In genomic region chr17:9291912-9292562, GRCh38 we compare ENCODE assay signal across 8 cellular contexts.
DNase-seq lines count a peak whose midpoint lies in the region; ATAC-seq and TF ChIP-seq lines count a peak whose summit lies in the region.

No MANE protein-coding gene starts in this region.

- peaks cover 0 to 20% (median 5%) of the 10 kb centered on the region in 9 donors for H3K4me1 ChIP-seq in heart right ventricle

- H3K36me3 Mint-ChIP-seq in activated naive CD4-positive, alpha-beta T cell treated with anti-CD3 and anti-CD28 coated beads, Interleukin-2, amount 10 ng/mL, durations not matched to agents 7 days and 5 days, result no peaks in the 10 kb centered on the region

- no peaks in the 10 kb centered on the region for H3K9me3 Mint-ChIP-seq in activated naive CD4-positive, alpha-beta T cell treated with anti-CD3 and anti-CD28 coated beads, Interleukin-2, amount 10 ng/mL, durations not matched to agents 7 days and 5 days

- DNase-seq in NCI-H1694 treated with DMSO at 0.1 percent for 48 hours (lab: John Stamatoyannopoulos, UW) (peak; percentile 2), heart right ventricle (peak; percentile 36 to 45), sciatic nerve (ENCODE audit: low spot score) (peak; percentile 68), NCI-H2029 treated with DMSO at 0.1 percent for 48 hours (lab: John Stamatoyannopoulos, UW) (no peak), NCI-H69 (lab: John Stamatoyannopoulos, UW) (no peak)
- DNase-seq in activated naive CD4-positive, alpha-beta T cell treated with anti-CD3 and anti-CD28 coated beads, Interleukin-2, amount 10 ng/mL, durations not matched to agents 7 days and 5 days, result peak; percentile 53

- no peak overlapping the region for H3K4me3 Mint-ChIP-seq in activated naive CD4-positive, alpha-beta T cell treated with anti-CD3 and anti-CD28 coated beads, Interleukin-2, amount 10 ng/mL, durations not matched to agents 7 days and 5 days

- H3K36me3 ChIP-seq in heart right ventricle, result no peaks in the 10 kb centered on the region

- H3K27ac ChIP-seq in heart right ventricle, result peak overlapping the region in 2 of 10 donors; percentile 21 to 32

- CTCF ChIA-PET in activated naive CD4-positive, alpha-beta T cell treated with anti-CD3 and anti-CD28 coated beads, Interleukin-2, amount 10 ng/mL, durations not matched to agents 7 days and 5 days (lab: Charles Lee), result interaction anchor here (0.6 to 3.2 kb wide), 9 partner anchors 8 to 429 kb away, joined by 3 to 18 read pairs (median 4); no protein-coding TSS in a partner anchor

- H3K27me3 ChIP-seq in heart right ventricle, result no peaks in the 10 kb centered on the region

- H3K4me1 Mint-ChIP-seq in activated naive CD4-positive, alpha-beta T cell treated with anti-CD3 and anti-CD28 coated beads, Interleukin-2, amount 10 ng/mL, durations not matched to agents 7 days and 5 days, result peaks cover 21% of the 10 kb centered on the region

- 35 to 48% methylated on average over 8 of the region's 8 CpGs for WGBS in heart right ventricle, 2 donors

- ATAC-seq in heart right ventricle (peak; percentile 81 to 96 (median 88)), sciatic nerve (peak; percentile 88), HG02571 (IDR thresholded peaks at IDR 0.05; ENCODE audit: unreplicated experiment) (no peak)

- H3K4me3 ChIP-seq in heart right ventricle, result no peak overlapping the region

- H3K27ac Mint-ChIP-seq in activated naive CD4-positive, alpha-beta T cell treated with anti-CD3 and anti-CD28 coated beads, Interleukin-2, amount 10 ng/mL, durations not matched to agents 7 days and 5 days, result no peak overlapping the region

- intact Hi-C loops in heart right ventricle (cut with DNase I), result loop anchor here in 8 of 10 donors (1.0 to 10.0 kb wide), 10 partner anchors 63 to 301 kb away; no protein-coding TSS in a partner anchor
- intact Hi-C loops in sciatic nerve (cut with DNase I), result no loop called here

- TF ChIP-seq CTCF in GM12874 (IDR thresholded peaks at IDR 0.05; ENCODE audit: insufficient read depth, low read depth, low read length) (peak; percentile 83), heart right ventricle (IDR thresholded peaks at IDR 0.05) (peak; percentile 62 to 87 (median 79))

- H3K27me3 Mint-ChIP-seq in activated naive CD4-positive, alpha-beta T cell treated with anti-CD3 and anti-CD28 coated beads, Interleukin-2, amount 10 ng/mL, durations not matched to agents 7 days and 5 days, result no peaks in the 10 kb centered on the region

- no peaks in the 10 kb centered on the region for H3K9me3 ChIP-seq in heart right ventricle

Comparison
In these comparisons a context has a peak if more than half of its experiments do, and no peak if none do; other contexts are left out.
1. DNase-seq: peak in NCI-H1694 treated with DMSO at 0.1 percent for 48 hours (single experiment), activated naive CD4-positive, alpha-beta T cell treated with anti-CD3 and anti-CD28 coated beads, Interleukin-2, amount 10 ng/mL, durations not matched to agents 7 days and 5 days (single experiment), heart right ventricle (2 of 2) and sciatic nerve (single experiment); none in NCI-H2029 treated with DMSO at 0.1 percent for 48 hours (single experiment) and NCI-H69 (single experiment).